In the genomic region with DNA sequence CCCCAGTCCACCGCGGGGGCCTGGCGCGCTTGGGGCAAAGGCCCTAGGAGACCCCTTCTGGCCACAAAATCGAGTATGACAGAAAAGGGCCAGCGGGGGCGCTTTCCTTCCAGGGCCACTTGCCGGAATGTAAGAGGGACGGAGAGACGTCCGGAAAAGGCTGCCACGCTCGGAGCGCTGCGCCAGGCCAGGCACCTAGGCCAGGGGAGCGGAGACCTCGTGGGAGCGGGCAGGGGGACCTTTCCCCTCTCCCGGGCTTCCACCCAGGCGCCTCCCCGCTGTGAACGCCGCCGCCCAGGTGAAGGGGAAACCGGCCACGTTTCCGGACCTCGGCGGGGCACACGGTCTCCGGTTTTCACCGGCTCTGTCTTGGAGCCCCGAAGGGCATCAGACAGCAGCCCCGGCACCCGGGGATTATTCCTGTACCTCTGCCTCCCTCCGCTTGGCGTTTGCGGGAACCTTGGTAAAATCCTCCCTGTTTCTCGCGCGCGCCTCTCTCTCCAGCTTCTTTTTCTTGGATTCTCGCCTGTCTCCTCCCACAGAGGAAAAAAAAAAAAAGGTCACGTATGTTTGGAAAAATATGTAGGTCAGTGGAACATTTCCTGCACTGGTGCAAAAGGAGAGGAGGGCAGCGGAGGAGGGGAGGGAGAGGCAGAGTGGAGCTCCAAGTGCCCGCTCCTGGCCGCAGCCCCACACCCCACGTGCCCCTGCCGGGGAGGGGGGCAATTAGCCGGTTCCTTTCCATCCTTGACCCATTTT, we compare ENCODE assay signal across 1 cellular context.
TF ChIP-seq lines count a peak whose summit lies in the region.

No MANE protein-coding gene starts in this region.

TF ChIP-seq in HepG2, 621 proteins besides CTCF, POLR2A, EP300 and RAD21 (continued from another document and continues in another):
- TF ChIP-seq, protein P1, sequence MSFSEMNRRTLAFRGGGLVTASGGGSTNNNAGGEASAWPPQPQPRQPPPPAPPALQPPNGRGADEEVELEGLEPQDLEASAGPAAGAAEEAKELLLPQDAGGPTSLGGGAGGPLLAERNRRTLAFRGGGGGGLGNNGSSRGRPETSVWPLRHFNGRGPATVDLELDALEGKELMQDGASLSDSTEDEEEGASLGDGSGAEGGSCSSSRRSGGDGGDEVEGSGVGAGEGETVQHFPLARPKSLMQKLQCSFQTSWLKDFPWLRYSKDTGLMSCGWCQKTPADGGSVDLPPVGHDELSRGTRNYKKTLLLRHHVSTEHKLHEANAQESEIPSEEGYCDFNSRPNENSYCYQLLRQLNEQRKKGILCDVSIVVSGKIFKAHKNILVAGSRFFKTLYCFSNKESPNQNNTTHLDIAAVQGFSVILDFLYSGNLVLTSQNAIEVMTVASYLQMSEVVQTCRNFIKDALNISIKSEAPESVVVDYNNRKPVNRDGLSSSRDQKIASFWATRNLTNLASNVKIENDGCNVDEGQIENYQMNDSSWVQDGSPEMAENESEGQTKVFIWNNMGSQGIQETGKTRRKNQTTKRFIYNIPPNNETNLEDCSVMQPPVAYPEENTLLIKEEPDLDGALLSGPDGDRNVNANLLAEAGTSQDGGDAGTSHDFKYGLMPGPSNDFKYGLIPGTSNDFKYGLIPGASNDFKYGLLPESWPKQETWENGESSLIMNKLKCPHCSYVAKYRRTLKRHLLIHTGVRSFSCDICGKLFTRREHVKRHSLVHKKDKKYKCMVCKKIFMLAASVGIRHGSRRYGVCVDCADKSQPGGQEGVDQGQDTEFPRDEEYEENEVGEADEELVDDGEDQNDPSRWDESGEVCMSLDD (CRISPR knock-in tag; IDR thresholded peaks at IDR 0.05; ENCODE audit: borderline replicate concordance) = peak; percentile 44; the same call in 1 of the 2 replicates
- no peak; the same call in 1 of the 2 replicates for TF ChIP-seq ZNF124 (CRISPR knock-in tag; IDR thresholded peaks at IDR 0.05)
- TF ChIP-seq TIGD3 (CRISPR knock-in tag; IDR thresholded peaks at IDR 0.05; ENCODE audit: borderline replicate concordance) = no peak; the same call in 1 of the 2 replicates
- no peak for TF ChIP-seq RBM22 (optimal IDR thresholded peaks at IDR 0.05; ENCODE audit: low read length)
- TF ChIP-seq ZMYM4 (CRISPR knock-in tag; IDR thresholded peaks at IDR 0.05) = no peak; the same call in 1 of the 2 replicates
- peak; percentile 14; the same call in 1 of the 2 replicates for TF ChIP-seq ONECUT2 (CRISPR knock-in tag; IDR thresholded peaks at IDR 0.05)
- TF ChIP-seq, protein P2, sequence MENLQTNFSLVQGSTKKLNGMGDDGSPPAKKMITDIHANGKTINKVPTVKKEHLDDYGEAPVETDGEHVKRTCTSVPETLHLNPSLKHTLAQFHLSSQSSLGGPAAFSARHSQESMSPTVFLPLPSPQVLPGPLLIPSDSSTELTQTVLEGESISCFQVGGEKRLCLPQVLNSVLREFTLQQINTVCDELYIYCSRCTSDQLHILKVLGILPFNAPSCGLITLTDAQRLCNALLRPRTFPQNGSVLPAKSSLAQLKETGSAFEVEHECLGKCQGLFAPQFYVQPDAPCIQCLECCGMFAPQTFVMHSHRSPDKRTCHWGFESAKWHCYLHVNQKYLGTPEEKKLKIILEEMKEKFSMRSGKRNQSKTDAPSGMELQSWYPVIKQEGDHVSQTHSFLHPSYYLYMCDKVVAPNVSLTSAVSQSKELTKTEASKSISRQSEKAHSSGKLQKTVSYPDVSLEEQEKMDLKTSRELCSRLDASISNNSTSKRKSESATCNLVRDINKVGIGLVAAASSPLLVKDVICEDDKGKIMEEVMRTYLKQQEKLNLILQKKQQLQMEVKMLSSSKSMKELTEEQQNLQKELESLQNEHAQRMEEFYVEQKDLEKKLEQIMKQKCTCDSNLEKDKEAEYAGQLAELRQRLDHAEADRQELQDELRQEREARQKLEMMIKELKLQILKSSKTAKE (CRISPR knock-in tag; IDR thresholded peaks at IDR 0.05; ENCODE audit: borderline replicate concordance) = no peak
- peak; percentile 84 for TF ChIP-seq ZNF598 (CRISPR knock-in tag; IDR thresholded peaks at IDR 0.05; ENCODE audit: borderline replicate concordance)
- no peak; the same call in 1 of the 2 replicates for TF ChIP-seq ZNF709 (CRISPR knock-in tag; IDR thresholded peaks at IDR 0.05)
- peak; percentile 56; the same call in 1 of the 2 replicates for TF ChIP-seq IRF9 (CRISPR knock-in tag; IDR thresholded peaks at IDR 0.05; ENCODE audit: borderline replicate concordance)
- TF ChIP-seq IKZF1 (IDR thresholded peaks at IDR 0.05) = no peak
- no peak for TF ChIP-seq ZNF460 (CRISPR knock-in tag; IDR thresholded peaks at IDR 0.05; ENCODE audit: borderline replicate concordance)
- TF ChIP-seq KLF15 (CRISPR knock-in tag; IDR thresholded peaks at IDR 0.05; ENCODE audit: borderline replicate concordance) = no peak
- TF ChIP-seq ZNF256 (CRISPR knock-in tag; conservative IDR thresholded peaks at IDR 0.05) = no peak; the same call in 1 of the 2 replicates
- 0 out of 2 replicates have a peak, but pooled peaks have one; percentile 50 for TF ChIP-seq ZSCAN12 (CRISPR knock-in tag; IDR thresholded peaks at IDR 0.05)
- TF ChIP-seq ZBTB4 (CRISPR knock-in tag; IDR thresholded peaks at IDR 0.05; ENCODE audit: borderline replicate concordance) = peak; percentile 94; the same call in 1 of the 2 replicates
- TF ChIP-seq, protein P3, sequence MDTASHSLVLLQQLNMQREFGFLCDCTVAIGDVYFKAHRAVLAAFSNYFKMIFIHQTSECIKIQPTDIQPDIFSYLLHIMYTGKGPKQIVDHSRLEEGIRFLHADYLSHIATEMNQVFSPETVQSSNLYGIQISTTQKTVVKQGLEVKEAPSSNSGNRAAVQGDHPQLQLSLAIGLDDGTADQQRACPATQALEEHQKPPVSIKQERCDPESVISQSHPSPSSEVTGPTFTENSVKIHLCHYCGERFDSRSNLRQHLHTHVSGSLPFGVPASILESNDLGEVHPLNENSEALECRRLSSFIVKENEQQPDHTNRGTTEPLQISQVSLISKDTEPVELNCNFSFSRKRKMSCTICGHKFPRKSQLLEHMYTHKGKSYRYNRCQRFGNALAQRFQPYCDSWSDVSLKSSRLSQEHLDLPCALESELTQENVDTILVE (CRISPR knock-in tag; IDR thresholded peaks at IDR 0.05) = 0 out of 2 replicates have a peak, but pooled peaks have one; percentile 34
- TF ChIP-seq IRX3 (CRISPR knock-in tag; IDR thresholded peaks at IDR 0.05; ENCODE audit: borderline replicate concordance, low read depth) = no peak; the same call in 1 of the 2 replicates
- TF ChIP-seq MATR3 (CRISPR knock-in tag; IDR thresholded peaks at IDR 0.05) = no peak
- no peak for TF ChIP-seq ZNF790 (CRISPR knock-in tag; IDR thresholded peaks at IDR 0.05; ENCODE audit: borderline replicate concordance)
- TF ChIP-seq ZSCAN31 (CRISPR knock-in tag; IDR thresholded peaks at IDR 0.05; ENCODE audit: low read depth) = no peak; the same call in none of the 2 replicates
- TF ChIP-seq FOXO1 (CRISPR knock-in tag; IDR thresholded peaks at IDR 0.05) = peak; percentile 50; the same call in 1 of the 2 replicates
- peak; percentile 77 for TF ChIP-seq TGIF2 (CRISPR knock-in tag; IDR thresholded peaks at IDR 0.05)
- TF ChIP-seq STAG1 (CRISPR knock-in tag; IDR thresholded peaks at IDR 0.05) = peak; percentile 69
- no peak; the same call in 1 of the 2 replicates for TF ChIP-seq NFE2L1 (CRISPR knock-in tag; IDR thresholded peaks at IDR 0.05; ENCODE audit: borderline replicate concordance)
- TF ChIP-seq TRAFD1 (CRISPR knock-in tag; IDR thresholded peaks at IDR 0.05; ENCODE audit: borderline replicate concordance) = 0 out of 2 replicates have a peak, but pooled peaks have one; percentile 24
- no peak for TF ChIP-seq HNRNPK (IDR thresholded peaks at IDR 0.05; ENCODE audit: low read depth, low read length, poor library complexity, severe bottlenecking)
- no peak for TF ChIP-seq CBX5 (CRISPR knock-in tag; IDR thresholded peaks at IDR 0.05; ENCODE audit: borderline replicate concordance)
- no peak for TF ChIP-seq ZC3H4 (CRISPR knock-in tag; IDR thresholded peaks at IDR 0.05; ENCODE audit: borderline replicate concordance)
- peak; percentile 89 for TF ChIP-seq ZNF34 (CRISPR knock-in tag; IDR thresholded peaks at IDR 0.05; ENCODE audit: borderline replicate concordance)
- TF ChIP-seq, protein P4, sequence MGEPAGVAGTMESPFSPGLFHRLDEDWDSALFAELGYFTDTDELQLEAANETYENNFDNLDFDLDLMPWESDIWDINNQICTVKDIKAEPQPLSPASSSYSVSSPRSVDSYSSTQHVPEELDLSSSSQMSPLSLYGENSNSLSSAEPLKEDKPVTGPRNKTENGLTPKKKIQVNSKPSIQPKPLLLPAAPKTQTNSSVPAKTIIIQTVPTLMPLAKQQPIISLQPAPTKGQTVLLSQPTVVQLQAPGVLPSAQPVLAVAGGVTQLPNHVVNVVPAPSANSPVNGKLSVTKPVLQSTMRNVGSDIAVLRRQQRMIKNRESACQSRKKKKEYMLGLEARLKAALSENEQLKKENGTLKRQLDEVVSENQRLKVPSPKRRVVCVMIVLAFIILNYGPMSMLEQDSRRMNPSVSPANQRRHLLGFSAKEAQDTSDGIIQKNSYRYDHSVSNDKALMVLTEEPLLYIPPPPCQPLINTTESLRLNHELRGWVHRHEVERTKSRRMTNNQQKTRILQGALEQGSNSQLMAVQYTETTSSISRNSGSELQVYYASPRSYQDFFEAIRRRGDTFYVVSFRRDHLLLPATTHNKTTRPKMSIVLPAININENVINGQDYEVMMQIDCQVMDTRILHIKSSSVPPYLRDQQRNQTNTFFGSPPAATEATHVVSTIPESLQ (CRISPR knock-in tag; conservative IDR thresholded peaks at IDR 0.05) = 0 out of 2 replicates have a peak, but pooled peaks have one; percentile 51
- TF ChIP-seq, protein P5, sequence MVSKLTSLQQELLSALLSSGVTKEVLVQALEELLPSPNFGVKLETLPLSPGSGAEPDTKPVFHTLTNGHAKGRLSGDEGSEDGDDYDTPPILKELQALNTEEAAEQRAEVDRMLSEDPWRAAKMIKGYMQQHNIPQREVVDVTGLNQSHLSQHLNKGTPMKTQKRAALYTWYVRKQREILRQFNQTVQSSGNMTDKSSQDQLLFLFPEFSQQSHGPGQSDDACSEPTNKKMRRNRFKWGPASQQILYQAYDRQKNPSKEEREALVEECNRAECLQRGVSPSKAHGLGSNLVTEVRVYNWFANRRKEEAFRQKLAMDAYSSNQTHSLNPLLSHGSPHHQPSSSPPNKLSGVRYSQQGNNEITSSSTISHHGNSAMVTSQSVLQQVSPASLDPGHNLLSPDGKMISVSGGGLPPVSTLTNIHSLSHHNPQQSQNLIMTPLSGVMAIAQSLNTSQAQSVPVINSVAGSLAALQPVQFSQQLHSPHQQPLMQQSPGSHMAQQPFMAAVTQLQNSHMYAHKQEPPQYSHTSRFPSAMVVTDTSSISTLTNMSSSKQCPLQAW (CRISPR knock-in tag; IDR thresholded peaks at IDR 0.05) = peak; percentile 38; the same call in 1 of the 2 replicates
- TF ChIP-seq SMARCC2 (IDR thresholded peaks at IDR 0.05) = no peak
- TF ChIP-seq PRPF4 (IDR thresholded peaks at IDR 0.05; ENCODE audit: low read depth, low read length, poor library complexity, severe bottlenecking) = no peak
